ENCODE assay signal across 38 cellular contexts in genomic region chr1:210758261-210758660, GRCh38.
"Had no signal": no experiment of that assay in that cellular context is flagged by ENCODE, and none has a peak within 500 bp of the region (broad histone marks: within the 10 kb centered on the region; RNA-seq: fewer than 3 reads in every experiment).

No MANE protein-coding gene starts in this region.

- H3K27ac Mint-ChIP-seq: activated CD4-positive, alpha-beta memory T cell treated with anti-CD3 and anti-CD28 coated beads, Interleukin-2, amount 10 ng/mL, durations not matched to agents 7 days and 5 days; activated CD4-positive, alpha-beta T cell treated with anti-CD3 and anti-CD28 coated beads for 36 hours; activated CD4-positive, alpha-beta T cell treated with anti-CD3 and anti-CD28 coated beads, Interleukin-2, amount 10 ng/mL, durations not matched to agents 7 days and 5 days; activated CD8-positive, alpha-beta memory T cell treated with anti-CD3 and anti-CD28 coated beads, Interleukin-2, amount 10 ng/mL, durations not matched to agents 7 days and 5 days; activated CD8-positive, alpha-beta T cell treated with anti-CD3 and anti-CD28 coated beads, Interleukin-2, amount 10 ng/mL, durations not matched to agents 7 days and 5 days; activated naive CD4-positive, alpha-beta T cell treated with anti-CD3 and anti-CD28 coated beads, Interleukin-2, amount 50 U/mL, for 24 hours; activated naive CD8-positive, alpha-beta T cell; activated naive CD8-positive, alpha-beta T cell treated with anti-CD3 and anti-CD28 coated beads, Interleukin-2, amount 10 ng/mL, durations not matched to agents 7 days and 5 days; activated naive CD8-positive, alpha-beta T cell treated with anti-CD3 and anti-CD28 coated beads, Interleukin-2, amount 50 U/mL, for 24 hours; activated T-cell treated with anti-CD3 and anti-CD28 coated beads, Interleukin-2, amount 50 U/mL, for 24 hours; activated T-helper 2 cell treated with anti-CD3 and anti-CD28 coated beads, Interferon-gamma antibody, Interleukin-2, Interleukin-4, amounts not matched to agents 10 μg/mL and 5 μg/mL and 100 μg/mL, durations not matched to agents 14 hours and 24 hours and 36 hours; T-helper 1 cell treated with Interleukin-12 subunit alpha and Interleukin-12 subunit beta and Interleukin-4 antibody, amounts not matched to agents 30 μg/mL and 1 μg/mL, for 36 hours; T-helper 2 cell treated with Interferon-gamma antibody and Interleukin-4, amounts not matched to agents 5 μg/mL and 100 μg/mL, for 36 hours; WTC11 had no signal

- H3K4me1 Mint-ChIP-seq: activated CD4-positive, alpha-beta memory T cell treated with anti-CD3 and anti-CD28 coated beads, Interleukin-2, amount 10 ng/mL, durations not matched to agents 7 days and 5 days; activated CD4-positive, alpha-beta T cell treated with anti-CD3 and anti-CD28 coated beads for 36 hours; activated CD4-positive, alpha-beta T cell treated with anti-CD3 and anti-CD28 coated beads, Interleukin-2, amount 10 ng/mL, durations not matched to agents 7 days and 5 days; activated CD8-positive, alpha-beta memory T cell treated with anti-CD3 and anti-CD28 coated beads, Interleukin-2, amount 10 ng/mL, durations not matched to agents 7 days and 5 days; activated naive CD4-positive, alpha-beta T cell treated with anti-CD3 and anti-CD28 coated beads, Interleukin-2, amount 10 ng/mL, durations not matched to agents 7 days and 5 days; activated naive CD4-positive, alpha-beta T cell treated with anti-CD3 and anti-CD28 coated beads, Interleukin-2, amount 50 U/mL, for 24 hours; activated naive CD8-positive, alpha-beta T cell treated with anti-CD3 and anti-CD28 coated beads, Interleukin-2, amount 10 ng/mL, durations not matched to agents 7 days and 5 days; activated naive CD8-positive, alpha-beta T cell treated with anti-CD3 and anti-CD28 coated beads, Interleukin-2, amount 50 U/mL, for 24 hours; central memory CD8-positive, alpha-beta T cell had no signal

- H3K4me3 Mint-ChIP-seq: activated CD4-positive, alpha-beta memory T cell treated with anti-CD3 and anti-CD28 coated beads, Interleukin-2, amount 10 ng/mL, durations not matched to agents 7 days and 5 days; activated CD4-positive, alpha-beta T cell treated with anti-CD3 and anti-CD28 coated beads for 36 hours; activated CD4-positive, alpha-beta T cell treated with anti-CD3 and anti-CD28 coated beads, Interleukin-2, amount 10 ng/mL, durations not matched to agents 7 days and 5 days; activated CD8-positive, alpha-beta memory T cell treated with anti-CD3 and anti-CD28 coated beads, Interleukin-2, amount 10 ng/mL, durations not matched to agents 7 days and 5 days; activated CD8-positive, alpha-beta T cell treated with anti-CD3 and anti-CD28 coated beads, Interleukin-2, amount 10 ng/mL, durations not matched to agents 7 days and 5 days; activated naive CD4-positive, alpha-beta T cell treated with anti-CD3 and anti-CD28 coated beads, Interleukin-2, amount 10 ng/mL, durations not matched to agents 7 days and 5 days; activated naive CD4-positive, alpha-beta T cell treated with anti-CD3 and anti-CD28 coated beads, Interleukin-2, amount 50 U/mL, for 24 hours; activated naive CD8-positive, alpha-beta T cell; activated naive CD8-positive, alpha-beta T cell treated with anti-CD3 and anti-CD28 coated beads, Interleukin-2, amount 10 ng/mL, durations not matched to agents 7 days and 5 days; activated naive CD8-positive, alpha-beta T cell treated with anti-CD3 and anti-CD28 coated beads, Interleukin-2, amount 50 U/mL, for 24 hours; activated T-cell treated with anti-CD3 and anti-CD28 coated beads, Interleukin-2, amount 50 U/mL, for 24 hours; brain; central memory CD8-positive, alpha-beta T cell; T-helper 1 cell treated with Interleukin-12 subunit alpha and Interleukin-12 subunit beta and Interleukin-4 antibody, amounts not matched to agents 30 μg/mL and 1 μg/mL, for 36 hours; T-helper 2 cell treated with Interferon-gamma antibody and Interleukin-4, amounts not matched to agents 5 μg/mL and 100 μg/mL, for 36 hours; WTC11 had no signal

- DNase-seq: activated CD4-positive, alpha-beta memory T cell treated with anti-CD3 and anti-CD28 coated beads, Interleukin-2, amount 10 ng/mL, durations not matched to agents 7 days and 5 days; activated CD4-positive, alpha-beta T cell treated with anti-CD3 and anti-CD28 coated beads for 1 hour; activated CD4-positive, alpha-beta T cell treated with anti-CD3 and anti-CD28 coated beads for 36 hours; activated CD4-positive, alpha-beta T cell treated with anti-CD3 and anti-CD28 coated beads for 48 hours; activated CD4-positive, alpha-beta T cell treated with anti-CD3 and anti-CD28 coated beads, Interleukin-2, amount 10 ng/mL, durations not matched to agents 7 days and 5 days; activated CD4-positive, alpha-beta T cell treated with anti-CD3 and anti-CD28 coated beads, Interleukin-2, amount 50 U/mL, for 48 hours; activated CD4-positive, CD25-positive, alpha-beta regulatory T cell; activated CD8-positive, alpha-beta memory T cell treated with anti-CD3 and anti-CD28 coated beads for 24 hours; activated CD8-positive, alpha-beta memory T cell treated with anti-CD3 and anti-CD28 coated beads, Interleukin-2, amount 10 ng/mL, durations not matched to agents 7 days and 5 days; activated CD8-positive, alpha-beta memory T cell treated with anti-CD3 and anti-CD28 coated beads, Interleukin-2, amount 50 U/mL, for 48 hours; activated CD8-positive, alpha-beta T cell treated with anti-CD3 and anti-CD28 coated beads, Interleukin-2, amount 10 ng/mL, durations not matched to agents 7 days and 5 days; activated effector memory CD4-positive, alpha-beta T cell treated with Interleukin-2 at 50 U/mL for 16 hours; activated gamma-delta T cell; activated naive CD4-positive, alpha-beta T cell treated with anti-CD3 and anti-CD28 coated beads, Interleukin-2, amount 10 ng/mL, durations not matched to agents 7 days and 5 days; activated naive CD4-positive, alpha-beta T cell treated with Interleukin-2 at 50 U/mL for 16 hours; activated naive CD8-positive, alpha-beta T cell treated with anti-CD3 and anti-CD28 coated beads, Interleukin-2, amount 10 ng/mL, durations not matched to agents 7 days and 5 days; activated naive CD8-positive, alpha-beta T cell treated with anti-CD3 and anti-CD28 coated beads, Interleukin-2, amount 50 U/mL, for 24 hours; activated T-cell treated with anti-CD3 and anti-CD28 coated beads, Interleukin-2, amount 50 U/mL, for 24 hours; activated T-cell treated with anti-CD3 and anti-CD28 coated beads, Interleukin-2, amount 50 U/mL, for 48 hours; amygdala; anterior cingulate cortex; caudate nucleus; cerebellar nuclear complex; T-helper 1 cell; T-helper 2 cell; T-helper 9 cell; WERI-Rb-1 had no signal

- H3K36me3 Mint-ChIP-seq: activated CD8-positive, alpha-beta memory T cell treated with anti-CD3 and anti-CD28 coated beads, Interleukin-2, amount 10 ng/mL, durations not matched to agents 7 days and 5 days; activated naive CD4-positive, alpha-beta T cell treated with anti-CD3 and anti-CD28 coated beads, Interleukin-2, amount 10 ng/mL, durations not matched to agents 7 days and 5 days; activated naive CD4-positive, alpha-beta T cell treated with anti-CD3 and anti-CD28 coated beads, Interleukin-2, amount 50 U/mL, for 24 hours; activated naive CD8-positive, alpha-beta T cell treated with anti-CD3 and anti-CD28 coated beads, Interleukin-2, amount 10 ng/mL, durations not matched to agents 7 days and 5 days; WTC11 had no signal

- H3K27ac ChIP-seq: ascending aorta, cardiac muscle cell, WERI-Rb-1 had no signal

- ATAC-seq: activated CD4-positive, alpha-beta T cell treated with anti-CD3 and anti-CD28 coated beads for 36 hours; activated CD4-positive, CD25-positive, alpha-beta regulatory T cell treated with anti-CD3 and anti-CD28 coated beads, Interleukin-2, amount 50 U/mL, for 24 hours; activated CD8-positive, alpha-beta memory T cell treated with anti-CD3 and anti-CD28 coated beads, Interleukin-2, amount 10 ng/mL, durations not matched to agents 7 days and 5 days; activated CD8-positive, alpha-beta T cell treated with anti-CD3 and anti-CD28 coated beads, Interleukin-2, amount 10 ng/mL, durations not matched to agents 7 days and 5 days; activated naive CD8-positive, alpha-beta T cell treated with anti-CD3 and anti-CD28 coated beads, Interleukin-2, amount 50 U/mL, for 24 hours had no signal

- H3K9me3 Mint-ChIP-seq: activated CD4-positive, alpha-beta memory T cell treated with anti-CD3 and anti-CD28 coated beads, Interleukin-2, amount 10 ng/mL, durations not matched to agents 7 days and 5 days; activated naive CD4-positive, alpha-beta T cell treated with anti-CD3 and anti-CD28 coated beads, Interleukin-2, amount 10 ng/mL, durations not matched to agents 7 days and 5 days; activated naive CD4-positive, alpha-beta T cell treated with anti-CD3 and anti-CD28 coated beads, Interleukin-2, amount 50 U/mL, for 24 hours; activated T-helper 2 cell treated with anti-CD3 and anti-CD28 coated beads, Interferon-gamma antibody, Interleukin-2, Interleukin-4, amounts not matched to agents 10 μg/mL and 5 μg/mL and 100 μg/mL, durations not matched to agents 14 hours and 24 hours and 36 hours; T-helper 1 cell treated with Interleukin-12 subunit alpha and Interleukin-12 subunit beta and Interleukin-4 antibody, amounts not matched to agents 30 μg/mL and 1 μg/mL, for 36 hours; T-helper 2 cell treated with Interferon-gamma antibody and Interleukin-4, amounts not matched to agents 5 μg/mL and 100 μg/mL, for 36 hours had no signal
